Comparison of ENCODE assay signal across 37 cellular contexts in the genomic region with DNA sequence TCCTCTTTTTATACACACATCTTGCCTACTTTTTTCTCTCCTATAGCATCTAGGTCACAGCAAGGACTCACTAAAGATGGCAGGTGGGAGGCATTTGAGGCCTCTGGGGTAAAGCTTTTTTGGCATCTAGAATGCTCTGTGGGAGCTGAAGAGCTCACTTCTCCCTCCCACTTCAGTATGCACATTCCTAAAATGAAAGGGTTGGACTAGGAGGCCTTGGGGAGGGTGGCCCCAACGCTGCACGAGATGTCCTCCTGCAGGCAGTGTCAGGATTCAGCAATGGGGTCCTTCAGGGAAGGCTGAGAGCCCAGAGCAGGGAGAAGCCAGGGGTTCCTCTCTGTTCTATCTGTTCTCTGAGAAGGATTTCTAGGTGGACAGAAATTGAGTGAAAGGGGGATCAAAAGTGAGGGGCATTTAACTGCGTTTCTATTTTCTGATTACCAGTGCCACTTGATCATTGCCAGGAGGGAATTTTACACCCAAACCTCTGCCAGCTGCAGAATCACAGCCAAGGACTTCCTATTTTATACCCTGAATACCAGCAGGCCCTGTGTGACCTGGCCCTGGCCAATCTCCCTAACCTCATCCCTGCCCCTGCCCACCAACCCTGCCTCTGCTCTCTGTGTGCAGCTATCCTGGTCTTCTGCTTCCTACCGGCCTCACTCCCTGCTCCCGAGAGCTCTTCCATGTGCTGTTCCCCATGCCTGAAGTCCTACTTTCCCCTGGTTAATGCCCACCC.
"Had no signal": no experiment of that assay in that cellular context is flagged by ENCODE, and none has a peak within 500 bp of the region (broad histone marks: within the 10 kb centered on the region; RNA-seq: fewer than 3 reads in every experiment).

No MANE protein-coding gene starts in this region.

- H3K27ac Mint-ChIP-seq: activated CD4-positive, alpha-beta memory T cell treated with anti-CD3 and anti-CD28 coated beads for 36 hours; activated CD4-positive, alpha-beta T cell treated with anti-CD3 and anti-CD28 coated beads for 36 hours; activated CD4-positive, alpha-beta T cell treated with anti-CD3 and anti-CD28 coated beads, Interleukin-2, amount 10 ng/mL, durations not matched to agents 24 days and 14 days; activated CD8-positive, alpha-beta memory T cell treated with anti-CD3 and anti-CD28 coated beads, Interleukin-2, amount 10 ng/mL, durations not matched to agents 7 days and 5 days; activated CD8-positive, alpha-beta T cell treated with anti-CD3 and anti-CD28 coated beads, Interleukin-2, amount 10 ng/mL, durations not matched to agents 7 days and 5 days; activated naive CD4-positive, alpha-beta T cell treated with anti-CD3 and anti-CD28 coated beads for 36 hours; activated naive CD4-positive, alpha-beta T cell treated with anti-CD3 and anti-CD28 coated beads, Interleukin-2, amount 50 U/mL, for 24 hours; activated naive CD8-positive, alpha-beta T cell treated with anti-CD3 and anti-CD28 coated beads for 36 hours; activated naive CD8-positive, alpha-beta T cell treated with anti-CD3 and anti-CD28 coated beads, Interleukin-2, amount 50 U/mL, for 24 hours; activated T-helper 1 cell treated with anti-CD3 and anti-CD28 coated beads, Interleukin-12 subunit alpha, Interleukin-12 subunit beta, Interleukin-2, Interleukin-4 antibody, amounts not matched to agents 30 ng/mL and 10 ng/mL and 1 ng/mL, durations not matched to agents 14 hours and 24 hours and 36 hours; activated T-helper 2 cell treated with anti-CD3 and anti-CD28 coated beads, Interferon-gamma antibody, Interleukin-2, Interleukin-4, amounts not matched to agents 10 μg/mL and 5 μg/mL and 100 μg/mL, durations not matched to agents 14 hours and 24 hours and 36 hours; dendritic cell treated with granulocyte-macrophage colony-stimulating factor and Interleukin-4, amounts not matched to agents 40 ng/mL and 50 ng/mL, for 4 days; endodermal cell; T-helper 17 cell; T-helper 2 cell treated with Interferon-gamma antibody and Interleukin-4, amounts not matched to agents 5 μg/mL and 100 μg/mL, for 36 hours had no signal

- H3K4me3 ChIP-seq: adrenal gland, body of pancreas, cardiac muscle cell, coronary artery, dorsolateral prefrontal cortex, gastrocnemius medialis had no signal

- H3K36me3 ChIP-seq: adrenal gland, cardiac muscle cell, gastrocnemius medialis, WERI-Rb-1 had no signal

- H3K36me3 Mint-ChIP-seq: activated CD4-positive, alpha-beta memory T cell treated with anti-CD3 and anti-CD28 coated beads for 36 hours; activated CD8-positive, alpha-beta memory T cell treated with anti-CD3 and anti-CD28 coated beads, Interleukin-2, amount 10 ng/mL, durations not matched to agents 7 days and 5 days; activated naive CD4-positive, alpha-beta T cell treated with anti-CD3 and anti-CD28 coated beads, Interleukin-2, amount 50 U/mL, for 24 hours; activated naive CD8-positive, alpha-beta T cell treated with anti-CD3 and anti-CD28 coated beads for 36 hours had no signal

- H3K4me1 Mint-ChIP-seq: activated CD4-positive, alpha-beta T cell treated with anti-CD3 and anti-CD28 coated beads for 36 hours; activated CD4-positive, alpha-beta T cell treated with anti-CD3 and anti-CD28 coated beads, Interleukin-2, amount 10 ng/mL, durations not matched to agents 24 days and 14 days; activated CD8-positive, alpha-beta memory T cell treated with anti-CD3 and anti-CD28 coated beads, Interleukin-2, amount 10 ng/mL, durations not matched to agents 7 days and 5 days; activated naive CD4-positive, alpha-beta T cell treated with anti-CD3 and anti-CD28 coated beads, Interleukin-2, amount 50 U/mL, for 24 hours; activated naive CD8-positive, alpha-beta T cell treated with anti-CD3 and anti-CD28 coated beads for 36 hours; activated naive CD8-positive, alpha-beta T cell treated with anti-CD3 and anti-CD28 coated beads, Interleukin-2, amount 50 U/mL, for 24 hours; central memory CD8-positive, alpha-beta T cell; endodermal cell; T-helper 17 cell had no signal

- ATAC-seq: activated CD4-positive, alpha-beta T cell treated with anti-CD3 and anti-CD28 coated beads for 36 hours; activated CD8-positive, alpha-beta memory T cell treated with anti-CD3 and anti-CD28 coated beads, Interleukin-2, amount 10 ng/mL, durations not matched to agents 7 days and 5 days; activated CD8-positive, alpha-beta T cell treated with anti-CD3 and anti-CD28 coated beads, Interleukin-2, amount 10 ng/mL, durations not matched to agents 7 days and 5 days; activated naive CD8-positive, alpha-beta T cell treated with anti-CD3 and anti-CD28 coated beads, Interleukin-2, amount 50 U/mL, for 24 hours; body of pancreas; esophagus mucosa; foreskin keratinocyte; gastrocnemius medialis; T-helper 17 cell had no signal

- H3K9me3 Mint-ChIP-seq: central memory CD8-positive, alpha-beta T cell had no signal

- H3K27me3 Mint-ChIP-seq: activated CD4-positive, alpha-beta memory T cell treated with anti-CD3 and anti-CD28 coated beads for 36 hours; activated CD4-positive, alpha-beta T cell treated with anti-CD3 and anti-CD28 coated beads, Interleukin-2, amount 10 ng/mL, durations not matched to agents 24 days and 14 days; dendritic cell treated with granulocyte-macrophage colony-stimulating factor and Interleukin-4, amounts not matched to agents 40 ng/mL and 50 ng/mL, for 4 days; T-helper 17 cell had no signal

- H3K27me3 ChIP-seq: body of pancreas, cardiac muscle cell, gastrocnemius medialis had no signal

- H3K4me3 Mint-ChIP-seq: activated CD4-positive, alpha-beta memory T cell treated with anti-CD3 and anti-CD28 coated beads for 36 hours; activated CD4-positive, alpha-beta T cell treated with anti-CD3 and anti-CD28 coated beads for 36 hours; activated CD4-positive, alpha-beta T cell treated with anti-CD3 and anti-CD28 coated beads, Interleukin-2, amount 10 ng/mL, durations not matched to agents 24 days and 14 days; activated CD8-positive, alpha-beta memory T cell treated with anti-CD3 and anti-CD28 coated beads, Interleukin-2, amount 10 ng/mL, durations not matched to agents 7 days and 5 days; activated CD8-positive, alpha-beta T cell treated with anti-CD3 and anti-CD28 coated beads, Interleukin-2, amount 10 ng/mL, durations not matched to agents 7 days and 5 days; activated naive CD4-positive, alpha-beta T cell treated with anti-CD3 and anti-CD28 coated beads for 36 hours; activated naive CD4-positive, alpha-beta T cell treated with anti-CD3 and anti-CD28 coated beads, Interleukin-2, amount 50 U/mL, for 24 hours; activated naive CD8-positive, alpha-beta T cell treated with anti-CD3 and anti-CD28 coated beads for 36 hours; activated naive CD8-positive, alpha-beta T cell treated with anti-CD3 and anti-CD28 coated beads, Interleukin-2, amount 50 U/mL, for 24 hours; activated T-helper 1 cell treated with anti-CD3 and anti-CD28 coated beads, Interleukin-12 subunit alpha, Interleukin-12 subunit beta, Interleukin-2, Interleukin-4 antibody, amounts not matched to agents 30 ng/mL and 10 ng/mL and 1 ng/mL, durations not matched to agents 14 hours and 24 hours and 36 hours; central memory CD8-positive, alpha-beta T cell; dendritic cell treated with granulocyte-macrophage colony-stimulating factor and Interleukin-4, amounts not matched to agents 40 ng/mL and 50 ng/mL, for 4 days; endodermal cell; T-helper 17 cell; T-helper 2 cell treated with Interferon-gamma antibody and Interleukin-4, amounts not matched to agents 5 μg/mL and 100 μg/mL, for 36 hours had no signal

- DNase-seq: activated CD4-positive, alpha-beta memory T cell treated with anti-CD3 and anti-CD28 coated beads for 36 hours; activated CD4-positive, alpha-beta T cell treated with anti-CD3 and anti-CD28 coated beads for 36 hours; activated CD4-positive, alpha-beta T cell treated with anti-CD3 and anti-CD28 coated beads, Interleukin-2, amount 10 ng/mL, durations not matched to agents 24 days and 14 days; activated CD4-positive, CD25-positive, alpha-beta regulatory T cell; activated CD4-positive, CD25-positive, alpha-beta regulatory T cell treated with anti-CD3 and anti-CD28 coated beads, Interleukin-2, amount 50 U/mL, for 72 hours; activated CD8-positive, alpha-beta memory T cell treated with anti-CD3 and anti-CD28 coated beads, Interleukin-2, amount 10 ng/mL, durations not matched to agents 7 days and 5 days; activated CD8-positive, alpha-beta memory T cell treated with anti-CD3 and anti-CD28 coated beads, Interleukin-2, amount 50 U/mL, for 4 hours; activated CD8-positive, alpha-beta T cell treated with anti-CD3 and anti-CD28 coated beads, Interleukin-2, amount 10 ng/mL, durations not matched to agents 7 days and 5 days; activated effector memory CD4-positive, alpha-beta T cell treated with anti-CD3 and anti-CD28 coated beads, Interleukin-2, amount 50 U/mL, for 16 hours; activated naive CD4-positive, alpha-beta T cell treated with anti-CD3 and anti-CD28 coated beads for 36 hours; activated naive CD8-positive, alpha-beta T cell treated with anti-CD3 and anti-CD28 coated beads for 36 hours; activated naive CD8-positive, alpha-beta T cell treated with anti-CD3 and anti-CD28 coated beads, Interleukin-2, amount 50 U/mL, for 24 hours; activated T-cell treated with anti-CD3 and anti-CD28 coated beads, Interleukin-2, amount 50 U/mL, for 1 hour; activated T-cell treated with anti-CD3 and anti-CD28 coated beads, Interleukin-2, amount 50 U/mL, for 48 hours; adrenal gland; amygdala; aorta; body of pancreas; dorsolateral prefrontal cortex; effector memory CD4-positive, alpha-beta T cell; endodermal cell; foreskin keratinocyte; gastrocnemius medialis; glutamatergic neuron; T-helper 1 cell; T-helper 17 cell; T1000; WERI-Rb-1 had no signal
